In genomic region chr1:47681735-47682134, GRCh38 we compare ENCODE assay signal across 1 cellular context.
TF ChIP-seq lines count a peak whose summit lies in the region.

No MANE protein-coding gene starts in this region.

TF ChIP-seq in GM23338, 12 proteins besides CTCF, POLR2A, EP300 and RAD21 (continued from another document):
- TF ChIP-seq ZNF462 (CRISPR knock-in tag; IDR thresholded peaks at IDR 0.05) (no peak), JUNB (IDR thresholded peaks at IDR 0.05; ENCODE audit: unreplicated experiment) (no peak), EZH2 (IDR thresholded peaks at IDR 0.05; ENCODE audit: low read depth, unreplicated experiment) (no peak), REST (IDR thresholded peaks at IDR 0.05; ENCODE audit: unreplicated experiment) (no peak), CREB1 (CRISPR knock-in tag; IDR thresholded peaks at IDR 0.05; ENCODE audit: low read depth) (no peak), NANOG (IDR thresholded peaks at IDR 0.05; ENCODE audit: borderline replicate concordance) (no peak), ZNF331 (CRISPR knock-in tag; IDR thresholded peaks at IDR 0.05; ENCODE audit: low read depth) (no peak), POLR2AphosphoS5 (IDR thresholded peaks at IDR 0.05; ENCODE audit: low read depth) (no peak)
TF ChIP-seq in GM23338: peak in this region for 0.
